In the genomic region with DNA sequence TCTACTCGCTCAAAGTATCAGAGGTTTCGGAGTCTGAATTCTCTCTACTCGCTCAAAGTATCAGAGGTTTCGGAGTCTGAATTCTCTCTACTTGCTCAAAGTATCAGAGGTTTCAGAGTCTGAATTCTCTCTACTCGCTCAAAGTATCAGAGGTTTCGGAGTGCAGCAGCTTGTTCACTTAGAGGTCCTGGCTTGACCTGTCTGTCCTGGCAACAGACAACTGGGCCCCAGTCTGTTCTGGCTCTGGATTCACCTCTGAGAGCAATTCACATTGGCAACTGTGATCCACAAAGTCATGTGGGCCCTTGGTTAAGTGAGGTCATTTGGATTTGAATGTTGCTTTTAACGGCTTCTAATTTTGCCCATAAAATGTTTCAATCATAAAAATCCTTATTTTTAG, we compare ENCODE assay signal across 35 cellular contexts.
"Had no signal": no experiment of that assay in that cellular context is flagged by ENCODE, and none has a peak within 500 bp of the region (broad histone marks: within the 10 kb centered on the region; RNA-seq: fewer than 3 reads in every experiment).

No MANE protein-coding gene starts in this region.

- H3K9me3 ChIP-seq: MG63 had no signal

- H3K4me2 ChIP-seq: KMS-11 had no signal

- H3K27ac ChIP-seq: KMS-11 had no signal

- H3K27me3 ChIP-seq: MG63 had no signal

- DNase-seq: Karpas-422, Kasumi-1, MG63, MM.1S, MV-4-11, NCI-H1048, NCI-H1092, NCI-H1092 treated with DMSO at 0.1 percent for 48 hours, NCI-H1105, NCI-H1105 treated with DMSO at 0.1 percent for 48 hours, NCI-H1417, NCI-H1417 treated with DMSO at 0.1 percent for 48 hours, NCI-H1436, NCI-H1436 treated with DMSO at 0.1 percent for 48 hours, NCI-H146, NCI-H1694, NCI-H1694 treated with DMSO at 0.1 percent for 48 hours, NCI-H187, NCI-H187 treated with DMSO at 0.1 percent for 48 hours, NCI-H1930, NCI-H2029, NCI-H2029 treated with DMSO at 0.1 percent for 48 hours, NCI-H2081, NCI-H2081 treated with DMSO at 0.1 percent for 48 hours, NCI-H2107, NCI-H2171, NCI-H2171 treated with DMSO at 0.1 percent for 48 hours, NCI-H2227 treated with DMSO at 0.1 percent for 48 hours, NCI-H226, NCI-H345, NCI-H446, NCI-H446 treated with DMSO at 0.1 percent for 48 hours, NCI-H510A, NCI-H510A treated with DMSO at 0.1 percent for 48 hours had no signal

- H3K4me3 ChIP-seq: MG63 had no signal

- H3K36me3 ChIP-seq: MG63 had no signal

- H3K9ac ChIP-seq: KMS-11 had no signal
